In the genomic region with DNA sequence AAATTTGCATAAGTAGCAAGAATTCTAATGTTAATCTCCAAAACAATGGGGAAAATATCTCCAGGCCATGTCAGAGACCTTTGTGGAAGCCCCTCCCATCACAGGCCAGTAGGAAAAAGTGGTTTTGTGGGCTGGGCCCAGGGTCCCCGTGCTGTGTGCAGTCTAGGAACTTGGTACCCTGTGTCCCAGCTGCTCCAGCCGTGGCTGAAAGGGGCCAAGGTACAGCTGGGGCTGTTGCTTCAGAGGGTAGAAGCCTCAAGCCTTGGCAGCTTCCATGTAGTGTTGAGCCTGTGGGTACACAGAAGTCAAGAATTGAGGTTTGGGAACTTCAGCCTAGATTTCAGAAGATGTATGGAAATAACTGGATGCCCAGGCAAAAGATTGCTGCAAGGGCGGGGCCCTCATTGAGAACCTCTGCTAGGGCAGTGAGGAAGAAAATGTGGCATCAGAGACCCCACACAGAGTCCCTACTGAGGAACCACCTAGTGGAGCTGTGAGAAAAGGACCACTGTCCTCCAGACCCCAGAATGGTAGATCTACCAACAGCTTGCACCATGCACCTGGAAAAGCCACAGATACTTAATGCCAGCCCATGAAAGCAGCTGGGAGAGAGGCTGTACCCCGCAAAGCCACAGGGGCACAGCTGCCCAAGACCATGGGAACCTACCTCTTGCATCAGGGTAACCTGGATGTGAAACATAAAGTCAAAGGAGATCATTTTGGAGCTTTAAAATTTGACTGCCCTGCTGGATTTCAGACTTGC, we compare ENCODE assay signal across 1 cellular context. TPM values are rescaled to one million over a fixed set of nuclear protein-coding genes. Genes with fewer than 3 reads are reported as not detected.
"Had no signal": no experiment of that assay in that cellular context is flagged by ENCODE, and none has a peak within 500 bp of the region (broad histone marks: within the 10 kb centered on the region; RNA-seq: fewer than 3 reads in every experiment).

No MANE protein-coding gene starts in this region.

RNA-seq across cellular contexts. Expression of a gene that starts 51.0 kb away (rescaled TPM):
- total RNA-seq: endothelial cell of umbilical vein had no signal
